ENCODE assay signal across 8 cellular contexts in genomic region chr17:72587773-72588511, GRCh38.
A peak's percentile ranks its signal among the peaks of the same experiment; 100 is the strongest.
DNase-seq lines count a peak whose midpoint lies in the region; ATAC-seq and TF ChIP-seq lines count a peak whose summit lies in the region.

No MANE protein-coding gene starts in this region.

- H3K9ac ChIP-seq in PC-3 (ENCODE audit: low read length): peak overlapping the region; percentile 95
- H3K9ac ChIP-seq in endocrine pancreas (ENCODE audit: control insufficient read depth, insufficient read depth, low read length): no peak overlapping the region

- peaks cover 27% of the 10 kb centered on the region for H3K36me3 ChIP-seq in PC-3 (ENCODE audit: low read depth, low read length)
- no peaks in the 10 kb centered on the region for H3K36me3 ChIP-seq in endocrine pancreas (ENCODE audit: control insufficient read depth, insufficient read depth, low read length)
- no peaks in the 10 kb centered on the region for H3K36me3 ChIP-seq in upper lobe of right lung

- POLR2A ChIA-PET in PC-3 (lab: Charles Lee; ENCODE audit: unreplicated experiment) (interaction anchor here (1.7 kb wide), 1 partner anchor 96 kb away, joined by 4 read pairs; no protein-coding TSS in a partner anchor), HEK293T (lab: Yijun Ruan, JAX) (no interaction called here)

- peak overlapping the region; percentile 91 for H3K27ac ChIP-seq in PC-3 (ENCODE audit: low read length)
- H3K27ac ChIP-seq in upper lobe of right lung: peak overlapping the region; percentile 81

- no peak overlapping the region for H2AFZ ChIP-seq in PC-3 (ENCODE audit: low read length)

- peak overlapping the region; percentile 78 for H3K4me2 ChIP-seq in PC-3 (ENCODE audit: low read length)

- H3K4me1 ChIP-seq in PC-3 (ENCODE audit: insufficient read depth, low read length) (peaks cover 32% of the 10 kb centered on the region), endocrine pancreas (ENCODE audit: control insufficient read depth, insufficient read depth, low read length) (no peaks in the 10 kb centered on the region), upper lobe of right lung (peaks cover 17% of the 10 kb centered on the region)

- CTCF ChIA-PET in PC-3 (lab: Charles Lee) (interaction anchor here (0.5 to 1.6 kb wide), 7 partner anchors 27 to 379 kb away, joined by 3 to 9 read pairs (median 3); no protein-coding TSS in a partner anchor), HEK293T (lab: Yijun Ruan, JAX) (interaction anchor here (0.8 to 2.4 kb wide), 4 partner anchors 28 to 986 kb away, joined by 3 to 11 read pairs (median 4); no protein-coding TSS in a partner anchor)

- peaks cover 91% of the 10 kb centered on the region for H3K79me2 ChIP-seq in PC-3 (ENCODE audit: low read length)

- H3K9me2 ChIP-seq in PC-3 (replicated peaks; ENCODE audit: low read length): no peaks in the 10 kb centered on the region

- H4K20me1 ChIP-seq in PC-3 (ENCODE audit: low read length): peaks cover 77% of the 10 kb centered on the region

- no peaks in the 10 kb centered on the region for H3K9me3 ChIP-seq in PC-3 (ENCODE audit: low read length)
- H3K9me3 ChIP-seq in endocrine pancreas (ENCODE audit: control insufficient read depth, low read length): no peaks in the 10 kb centered on the region
- no peaks in the 10 kb centered on the region for H3K9me3 ChIP-seq in upper lobe of right lung

- peaks cover 8% of the 10 kb centered on the region for H3F3A ChIP-seq in PC-3 (ENCODE audit: low read length, unreplicated experiment)

- TF ChIP-seq CTCF in PC-3 (conservative IDR thresholded peaks at IDR 0.05; ENCODE audit: low read depth, low read length): no peak
- TF ChIP-seq CTCF in upper lobe of right lung (IDR thresholded peaks at IDR 0.05): peak; percentile 14

- no TSS peak for BruUV-seq in PC-3 (replicated peaks; lab: Mats Ljungman, UMichigan)

- DNase-seq in stimulated activated CD4-positive, alpha-beta T cell treated with anti-CD3 and anti-CD28 coated beads, Interleukin-15, amount 100 ng/mL, for 24 hours: peak; percentile 13
- DNase-seq in stimulated activated CD4-positive, alpha-beta T cell treated with anti-CD3 and anti-CD28 coated beads, Interleukin-2, amount 100 ng/mL, for 24 hours: no peak
- DNase-seq in PC-3 (peak; percentile 78), upper lobe of right lung (no peak), LoVo (ENCODE audit: low spot score) (no peak), HEK293T (ENCODE audit: extremely low spot score) (no peak)
- DNase-seq in activated CD8-positive, alpha-beta memory T cell treated with anti-CD3 and anti-CD28 coated beads for 24 hours: no peak

- intact Hi-C loops in PC-3 (cut with micrococcal nuclease): loop anchor here (1.0 to 10.0 kb wide), 4 partner anchors 28 to 727 kb away; partner anchors contain the start of gene CDC42EP4
- intact Hi-C loops in upper lobe of right lung (cut with DNase I): no loop called here

- H3K27me3 ChIP-seq in PC-3 (ENCODE audit: low read length) (no peaks in the 10 kb centered on the region), endocrine pancreas (ENCODE audit: control insufficient read depth, insufficient read depth, low read length) (no peaks in the 10 kb centered on the region), upper lobe of right lung (peaks cover 11% of the 10 kb centered on the region)

- peak; percentile 14 for ATAC-seq in PC-3
- ATAC-seq in upper lobe of right lung: peak; percentile 33

- H3K4me3 ChIP-seq in PC-3 (ENCODE audit: low read length) (peak overlapping the region; percentile 95), endocrine pancreas (ENCODE audit: control insufficient read depth, insufficient read depth, low read length) (peak overlapping the region; percentile 67), upper lobe of right lung (peak overlapping the region; percentile 19)

TF ChIP-seq in HEK293T, 16 proteins besides CTCF, POLR2A, EP300 and RAD21:
- no peak for TF ChIP-seq FOXM1 (IDR thresholded peaks at IDR 0.05; ENCODE audit: borderline replicate concordance)
- TF ChIP-seq FOXK2 (IDR thresholded peaks at IDR 0.05): no peak
- TF ChIP-seq NFRKB (IDR thresholded peaks at IDR 0.05): no peak
- no peak for TF ChIP-seq SP1 (IDR thresholded peaks at IDR 0.05)
- no peak for TF ChIP-seq FOXA1 (IDR thresholded peaks at IDR 0.05)
- no peak for TF ChIP-seq LEF1 (IDR thresholded peaks at IDR 0.05; ENCODE audit: borderline replicate concordance)
- TF ChIP-seq TARDBP (IDR thresholded peaks at IDR 0.05): no peak
- TF ChIP-seq CTBP1 (IDR thresholded peaks at IDR 0.05; ENCODE audit: borderline replicate concordance): no peak

Comparison
In these comparisons a context has a peak if more than half of its experiments do, and no peak if none do; other contexts are left out.
1. DNase-seq: peak in stimulated activated CD4-positive, alpha-beta T cell treated with anti-CD3 and anti-CD28 coated beads, Interleukin-15, amount 100 ng/mL, for 24 hours (single experiment) and PC-3 (single experiment); none in stimulated activated CD4-positive, alpha-beta T cell treated with anti-CD3 and anti-CD28 coated beads, Interleukin-2, amount 100 ng/mL, for 24 hours (0 of 2), upper lobe of right lung (single experiment), LoVo (single experiment), activated CD8-positive, alpha-beta memory T cell treated with anti-CD3 and anti-CD28 coated beads for 24 hours (single experiment) and HEK293T (single experiment).
2. H3K4me3 ChIP-seq: peak in every context shown above with its lines; median percentile 95 in PC-3; 67 in endocrine pancreas; 19 in upper lobe of right lung.